ENCODE assay signal across 31 cellular contexts in genomic region chr19:28044477-28044876, GRCh38.
DNase-seq lines count a peak whose midpoint lies in the region; TF ChIP-seq lines count a peak whose summit lies in the region.
"Had no signal": no experiment of that assay in that cellular context is flagged by ENCODE, and none has a peak within 500 bp of the region (broad histone marks: within the 10 kb centered on the region; RNA-seq: fewer than 3 reads in every experiment).

No MANE protein-coding gene starts in this region.

- TF ChIP-seq POLR2A in esophagus muscularis mucosa (IDR thresholded peaks at IDR 0.05; ENCODE audit: low read depth), result no peak

- peak; percentile 40 for DNase-seq in right atrium auricular region (ENCODE audit: low spot score)
- DNase-seq in left ventricle myocardium inferior, result no peak
- peak; percentile 86 for DNase-seq in esophagus muscularis mucosa (ENCODE audit: extremely low spot score)
- DNase-seq in islet precursor cell, result peak; percentile 28
- DNase-seq in COLO668 (lab: John Stamatoyannopoulos, UW; ENCODE audit: unreplicated experiment), result no peak
- DNase-seq in NK-92 (lab: John Stamatoyannopoulos, UW; ENCODE audit: unreplicated experiment), result no peak
- DNase-seq: 8988T; ACHN; AML-193; BE2C; C1 segment of cervical spinal cord; Caco-2; Calu3; CD4-positive, alpha-beta memory T cell; CD4-positive, alpha-beta T cell; CD4-positive, CD25-positive, alpha-beta regulatory T cell; CD8-positive, alpha-beta memory T cell; CD8-positive, alpha-beta T cell; COR-L47; DMS 273 treated with DMSO at 0.1 percent for 48 hours; DMS153; DMS53; DMS79; DMS79 treated with DMSO at 0.1 percent for 48 hours; DND-41; EL had no signal

- H3K9me3 ChIP-seq in right atrium auricular region (no peaks in the 10 kb centered on the region), left ventricle myocardium inferior (replicated peaks) (peaks cover 8% of the 10 kb centered on the region), esophagus muscularis mucosa (peaks cover 0 to 4% (median 0%) of the 10 kb centered on the region in 4 donors)

- TF ChIP-seq CTCF in right atrium auricular region (IDR thresholded peaks at IDR 0.05), result no peak
- no peak for TF ChIP-seq CTCF in left ventricle myocardium inferior (IDR thresholded peaks at IDR 0.05; ENCODE audit: borderline replicate concordance)
- no peak for TF ChIP-seq CTCF in esophagus muscularis mucosa (IDR thresholded peaks at IDR 0.05)

- H3K27me3 ChIP-seq in right atrium auricular region (no peaks in the 10 kb centered on the region), left ventricle myocardium inferior (ENCODE audit: low read depth) (no peaks in the 10 kb centered on the region), esophagus muscularis mucosa (no peaks in the 10 kb centered on the region)
- H3K27me3 ChIP-seq: BE2C; BLaER1; BLaER1 treated with 17β-estradiol and CSF1 and Interleukin-3, amounts not matched to agents 10 nM and 100 nM had no signal

- H3K4me3 ChIP-seq in right atrium auricular region (no peak overlapping the region), left ventricle myocardium inferior (no peak overlapping the region), esophagus muscularis mucosa (no peak overlapping the region)
- H3K4me3 ChIP-seq: A549; BLaER1; BLaER1 treated with 17β-estradiol and CSF1 and Interleukin-3, amounts not matched to agents 10 nM and 100 nM had no signal

- no peaks in the 10 kb centered on the region for H3K4me1 ChIP-seq in right atrium auricular region
- no peaks in the 10 kb centered on the region for H3K4me1 ChIP-seq in left ventricle myocardium inferior
- H3K4me1 ChIP-seq in esophagus muscularis mucosa, result no peaks in the 10 kb centered on the region
- H3K4me1 ChIP-seq: A549; BE2C; BLaER1; BLaER1 treated with 17β-estradiol and CSF1 and Interleukin-3, amounts not matched to agents 10 nM and 100 nM; Caco-2 had no signal

- H3K27ac ChIP-seq in right atrium auricular region, result no peak overlapping the region
- no peak overlapping the region for H3K27ac ChIP-seq in left ventricle myocardium inferior (replicated peaks)
- no peak overlapping the region for H3K27ac ChIP-seq in esophagus muscularis mucosa (replicated peaks in 1 of 4)
- H3K27ac ChIP-seq: 22Rv1; A549; BLaER1; BLaER1 treated with 17β-estradiol and CSF1 and Interleukin-3, amounts not matched to agents 10 nM and 100 nM; C4-2B had no signal

- 73% methylated on average over 4 of the region's 4 CpGs for WGBS in esophagus muscularis mucosa

- H3K36me3 ChIP-seq in right atrium auricular region (no peaks in the 10 kb centered on the region), left ventricle myocardium inferior (no peaks in the 10 kb centered on the region), esophagus muscularis mucosa (no peaks in the 10 kb centered on the region)
- H3K36me3 ChIP-seq: BE2C; BLaER1; BLaER1 treated with 17β-estradiol and CSF1 and Interleukin-3, amounts not matched to agents 10 nM and 100 nM had no signal

- no peak for TF ChIP-seq EP300 in esophagus muscularis mucosa (IDR thresholded peaks at IDR 0.05)

- intact Hi-C loops in left ventricle myocardium inferior (cut with micrococcal nuclease) (no loop called here), esophagus muscularis mucosa (cut with DNase I) (no loop called here)

Comparison
In these comparisons a context has a peak if more than half of its experiments do, and no peak if none do; other contexts are left out.
1. DNase-seq: peak in right atrium auricular region (single experiment), esophagus muscularis mucosa (single experiment) and islet precursor cell (single experiment); none in left ventricle myocardium inferior (single experiment), COLO668 (single experiment) and NK-92 (single experiment).